In the genomic region with DNA sequence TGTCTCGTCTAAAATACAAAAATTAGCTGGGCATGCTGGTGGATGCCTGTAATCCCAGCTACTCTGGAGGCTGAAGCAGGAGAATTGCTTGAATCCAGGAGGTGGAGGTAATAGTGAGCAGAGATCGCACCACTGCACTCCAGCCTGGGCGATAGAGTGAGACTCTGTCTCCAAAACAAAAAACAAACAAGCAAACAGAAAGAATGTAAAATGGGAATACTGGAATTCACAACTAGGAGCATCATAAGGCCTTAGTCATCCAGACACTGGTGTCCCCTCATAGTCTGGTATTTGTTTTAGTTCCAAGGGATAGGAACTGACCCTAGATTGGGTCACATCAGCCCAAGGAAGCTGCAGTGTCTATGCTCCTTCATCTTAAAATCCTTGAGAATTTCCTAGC, we compare ENCODE assay signal across 29 cellular contexts.
"Had no signal": no experiment of that assay in that cellular context is flagged by ENCODE, and none has a peak within 500 bp of the region (broad histone marks: within the 10 kb centered on the region; RNA-seq: fewer than 3 reads in every experiment).

No MANE protein-coding gene starts in this region.

- H3K27ac ChIP-seq: colonic mucosa, coronary artery, dorsolateral prefrontal cortex, epithelial cell of prostate, esophagus muscularis mucosa, esophagus squamous epithelium, foreskin keratinocyte, gastrocnemius medialis, gastroesophageal sphincter, heart left ventricle, heart right ventricle had no signal

- DNase-seq: colonic mucosa; cortex of kidney; dermis blood vessel endothelial cell; dorsolateral prefrontal cortex; effector CD4-positive, alpha-beta T cell; effector CD8-positive, alpha-beta T cell; effector memory CD4-positive, alpha-beta T cell; effector memory CD8-positive, alpha-beta T cell; endodermal cell; erythroblast; esophagus squamous epithelium; foreskin fibroblast; foreskin keratinocyte; foreskin melanocyte; gastrocnemius medialis; glutamatergic neuron; head of caudate nucleus; heart left ventricle; heart right ventricle had no signal

- H3K4me3 Mint-ChIP-seq: dendritic cell treated with granulocyte-macrophage colony-stimulating factor and Interleukin-4, amounts not matched to agents 40 ng/mL and 50 ng/mL, for 4 days; effector memory CD8-positive, alpha-beta T cell; endodermal cell had no signal

- H3K36me3 ChIP-seq: colonic mucosa, esophagus muscularis mucosa, esophagus squamous epithelium, gastrocnemius medialis, gastroesophageal sphincter, heart left ventricle, heart right ventricle had no signal

- H3K4me1 ChIP-seq: colonic mucosa, esophagus muscularis mucosa, esophagus squamous epithelium, foreskin keratinocyte, gastrocnemius medialis, gastroesophageal sphincter, heart left ventricle, heart right ventricle had no signal

- H3K27ac Mint-ChIP-seq: dendritic cell treated with granulocyte-macrophage colony-stimulating factor and Interleukin-4, amounts not matched to agents 40 ng/mL and 50 ng/mL, for 4 days; effector memory CD8-positive, alpha-beta T cell; endodermal cell had no signal

- H3K9me3 Mint-ChIP-seq: dendritic cell treated with granulocyte-macrophage colony-stimulating factor and Interleukin-4, amounts not matched to agents 40 ng/mL and 50 ng/mL, for 4 days; endodermal cell had no signal

- H3K27me3 ChIP-seq: colonic mucosa, dorsolateral prefrontal cortex, esophagus muscularis mucosa, esophagus squamous epithelium, foreskin keratinocyte, gastrocnemius medialis, gastroesophageal sphincter, heart left ventricle, heart right ventricle had no signal

- H3K4me3 ChIP-seq: colonic mucosa, coronary artery, dorsolateral prefrontal cortex, esophagus muscularis mucosa, esophagus squamous epithelium, gastrocnemius medialis, gastroesophageal sphincter, heart left ventricle, heart right ventricle had no signal

- H3K9me3 ChIP-seq: colonic mucosa, esophagus muscularis mucosa, esophagus squamous epithelium, gastrocnemius medialis, gastroesophageal sphincter, heart left ventricle, heart right ventricle had no signal

- H3K4me1 Mint-ChIP-seq: endodermal cell had no signal

- H3K27me3 Mint-ChIP-seq: dendritic cell treated with granulocyte-macrophage colony-stimulating factor and Interleukin-4, amounts not matched to agents 40 ng/mL and 50 ng/mL, for 4 days; effector memory CD8-positive, alpha-beta T cell had no signal

- ATAC-seq: effector memory CD8-positive, alpha-beta T cell; esophagus mucosa; foreskin keratinocyte; gastrocnemius medialis; gastroesophageal sphincter; heart left ventricle; heart right ventricle had no signal

- FAIRE-seq: colon, endometrium, endothelial cell of umbilical vein, frontal cortex had no signal
